Comparison of ENCODE assay signal across 22 cellular contexts in the genomic region with DNA sequence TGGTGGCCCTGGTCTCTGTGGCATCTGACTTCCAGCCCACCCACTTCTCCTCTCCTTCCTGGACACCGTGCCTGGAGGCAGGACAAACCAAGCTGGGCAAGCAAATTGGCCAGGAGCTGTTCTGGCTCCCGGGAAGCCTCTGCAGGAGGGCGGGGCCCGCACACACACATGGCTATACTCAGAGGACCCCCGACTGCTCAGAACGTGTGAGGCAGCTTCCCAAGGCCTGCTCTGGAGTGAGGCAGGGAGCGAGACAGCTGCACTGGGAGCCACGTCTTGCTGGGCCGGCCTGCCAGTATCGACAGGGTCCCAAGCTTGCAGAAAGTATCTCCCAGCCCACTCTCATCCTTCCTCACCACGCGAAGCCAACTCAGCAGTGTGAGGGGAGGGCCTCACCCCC.
"Had no signal": no experiment of that assay in that cellular context is flagged by ENCODE, and none has a peak within 500 bp of the region (broad histone marks: within the 10 kb centered on the region; RNA-seq: fewer than 3 reads in every experiment).

No MANE protein-coding gene starts in this region.

- H3K4me3 ChIP-seq: coronary artery, dorsolateral prefrontal cortex, esophagus squamous epithelium, gastroesophageal sphincter, heart left ventricle, hepatocyte, left lung, lower lobe of right lung, mucosa of descending colon had no signal

- H3K4me1 ChIP-seq: esophagus squamous epithelium, foreskin keratinocyte, left lung, lower lobe of right lung had no signal

- H3K27me3 ChIP-seq: dorsolateral prefrontal cortex, esophagus squamous epithelium, foreskin keratinocyte, gastroesophageal sphincter, heart left ventricle, hepatocyte, left lung had no signal

- H2AFZ ChIP-seq: hepatocyte had no signal

- ATAC-seq: effector memory CD8-positive, alpha-beta T cell; esophagus mucosa; foreskin keratinocyte; gastroesophageal sphincter; heart left ventricle; left cardiac atrium; left lung; left ventricle myocardium superior; lower lobe of right lung; mucosa of descending colon had no signal

- H3K27ac ChIP-seq: coronary artery, epithelial cell of prostate, esophagus squamous epithelium, foreskin keratinocyte, hepatocyte, left lung, lower lobe of right lung had no signal

- H3K4me2 ChIP-seq: hepatocyte had no signal

- H3K79me2 ChIP-seq: hepatocyte had no signal

- H3K9me3 ChIP-seq: esophagus squamous epithelium, gastroesophageal sphincter, heart left ventricle, left lung, lower lobe of right lung, mucosa of descending colon had no signal

- DNase-seq: dermis blood vessel endothelial cell; dorsolateral prefrontal cortex; effector CD4-positive, alpha-beta T cell; effector memory CD8-positive, alpha-beta T cell; endodermal cell; erythroblast; esophagus squamous epithelium; foreskin keratinocyte; heart left ventricle; hypothalamus; immature natural killer cell; left cardiac atrium; left lung; left ventricle myocardium superior; lower lobe of right lung; mesenchymal stem cell; mucosa of descending colon had no signal
